ENCODE assay signal across 37 cellular contexts in genomic region chr6:46629698-46630097, GRCh38. TPM values are rescaled to one million over a fixed set of nuclear protein-coding genes. Genes with fewer than 3 reads are reported as not detected.
"Had no signal": no experiment of that assay in that cellular context is flagged by ENCODE, and none has a peak within 500 bp of the region (broad histone marks: within the 10 kb centered on the region; RNA-seq: fewer than 3 reads in every experiment).

No MANE protein-coding gene starts in this region.

- H3K36me3 Mint-ChIP-seq: activated naive CD4-positive, alpha-beta T cell treated with anti-CD3 and anti-CD28 coated beads, Interleukin-2, amount 10 ng/mL, durations not matched to agents 7 days and 5 days; activated naive CD4-positive, alpha-beta T cell treated with anti-CD3 and anti-CD28 coated beads, Interleukin-2, amount 50 U/mL, for 72 hours; activated naive CD8-positive, alpha-beta T cell treated with anti-CD3 and anti-CD28 coated beads, Interleukin-2, amount 10 ng/mL, durations not matched to agents 7 days and 5 days; brain had no signal

- H3K27ac ChIP-seq: ascending aorta, cardiac muscle cell, coronary artery, foreskin keratinocyte, gastrocnemius medialis, WERI-Rb-1 had no signal

- DNase-seq: activated B cell treated with CpG ODN at 0.5 μM for 24 hours; activated CD4-positive, alpha-beta T cell treated with anti-CD3 and anti-CD28 coated beads for 48 hours; activated CD4-positive, alpha-beta T cell treated with anti-CD3 and anti-CD28 coated beads, Interleukin-2, amount 50 U/mL, for 1 hour; activated CD4-positive, alpha-beta T cell treated with anti-CD3 and anti-CD28 coated beads, Interleukin-2, amount 50 U/mL, for 48 hours; activated CD8-positive, alpha-beta memory T cell treated with anti-CD3 and anti-CD28 coated beads, Interleukin-2, amount 50 U/mL, for 48 hours; activated CD8-positive, alpha-beta T cell treated with anti-CD3 and anti-CD28 coated beads for 36 hours; activated gamma-delta T cell; activated naive CD4-positive, alpha-beta T cell; activated naive CD4-positive, alpha-beta T cell treated with anti-CD3 and anti-CD28 coated beads, Interleukin-2, amount 10 ng/mL, durations not matched to agents 7 days and 5 days; activated naive CD8-positive, alpha-beta T cell treated with anti-CD3 and anti-CD28 coated beads, Interleukin-2, amount 10 ng/mL, durations not matched to agents 7 days and 5 days; activated T-cell treated with anti-CD3 and anti-CD28 coated beads for 4 hours; activated T-cell treated with anti-CD3 and anti-CD28 coated beads, Interleukin-2, amount 50 U/mL, for 24 hours; activated T-cell treated with anti-CD3 and anti-CD28 coated beads, Interleukin-2, amount 50 U/mL, for 72 hours; central memory CD4-positive, alpha-beta T cell; cerebellar nuclear complex; dorsolateral prefrontal cortex; effector memory CD4-positive, alpha-beta T cell; endodermal cell; foreskin keratinocyte; gastrocnemius medialis; glutamatergic neuron; heart left ventricle; T-helper 1 cell; T-helper 17 cell; T1000; WERI-Rb-1 had no signal

- H3K9me3 Mint-ChIP-seq: activated B cell treated with CpG ODN at 0.5 μM for 24 hours; activated CD8-positive, alpha-beta T cell treated with anti-CD3 and anti-CD28 coated beads for 36 hours; activated naive CD4-positive, alpha-beta T cell treated with anti-CD3 and anti-CD28 coated beads, Interleukin-2, amount 10 ng/mL, durations not matched to agents 7 days and 5 days; activated naive CD4-positive, alpha-beta T cell treated with anti-CD3 and anti-CD28 coated beads, Interleukin-2, amount 50 U/mL, for 72 hours; activated naive CD8-positive, alpha-beta T cell treated with anti-CD3 and anti-CD28 coated beads, Interleukin-2, amount 10 ng/mL, durations not matched to agents 7 days and 5 days; activated T-cell treated with anti-CD3 and anti-CD28 coated beads, Interleukin-2, amount 50 U/mL, for 24 hours; activated T-cell treated with anti-CD3 and anti-CD28 coated beads, Interleukin-2, amount 50 U/mL, for 72 hours; brain; dendritic cell treated with granulocyte-macrophage colony-stimulating factor and Interleukin-4, amounts not matched to agents 40 ng/mL and 50 ng/mL, for 4 days; endodermal cell; T-helper 2 cell treated with Interferon-gamma antibody and Interleukin-4, amounts not matched to agents 5 μg/mL and 100 μg/mL, for 36 hours had no signal

- ATAC-seq: activated CD4-positive, CD25-positive, alpha-beta regulatory T cell treated with anti-CD3 and anti-CD28 coated beads, Interleukin-2, amount 50 U/mL, for 24 hours; activated CD8-positive, alpha-beta T cell treated with anti-CD3 and anti-CD28 coated beads for 36 hours; activated naive CD4-positive, alpha-beta T cell treated with anti-CD3 and anti-CD28 coated beads, Interleukin-2, amount 50 U/mL, for 72 hours; activated T-cell treated with anti-CD3 and anti-CD28 coated beads, Interleukin-2, amount 50 U/mL, for 72 hours; esophagus mucosa; foreskin keratinocyte; gastrocnemius medialis; heart left ventricle; T-helper 17 cell had no signal

- H3K36me3 ChIP-seq: ascending aorta, breast epithelium, cardiac muscle cell, gastrocnemius medialis, heart left ventricle, WERI-Rb-1 had no signal

- H3K4me1 Mint-ChIP-seq: activated naive CD8-positive, alpha-beta T cell treated with anti-CD3 and anti-CD28 coated beads, Interleukin-2, amount 10 ng/mL, durations not matched to agents 7 days and 5 days; endodermal cell; T-helper 17 cell had no signal

- H3K9me3 ChIP-seq: ascending aorta, breast epithelium, gastrocnemius medialis, heart left ventricle had no signal

- H3K27ac Mint-ChIP-seq: activated B cell treated with CpG ODN at 0.5 μM for 24 hours; activated CD8-positive, alpha-beta T cell treated with anti-CD3 and anti-CD28 coated beads for 36 hours; activated naive CD4-positive, alpha-beta T cell treated with anti-CD3 and anti-CD28 coated beads, Interleukin-2, amount 10 ng/mL, durations not matched to agents 7 days and 5 days; activated naive CD4-positive, alpha-beta T cell treated with anti-CD3 and anti-CD28 coated beads, Interleukin-2, amount 50 U/mL, for 72 hours; activated naive CD8-positive, alpha-beta T cell treated with anti-CD3 and anti-CD28 coated beads, Interleukin-2, amount 10 ng/mL, durations not matched to agents 7 days and 5 days; activated T-cell treated with anti-CD3 and anti-CD28 coated beads, Interleukin-2, amount 50 U/mL, for 24 hours; activated T-cell treated with anti-CD3 and anti-CD28 coated beads, Interleukin-2, amount 50 U/mL, for 72 hours; brain; dendritic cell treated with granulocyte-macrophage colony-stimulating factor and Interleukin-4, amounts not matched to agents 40 ng/mL and 50 ng/mL, for 4 days; endodermal cell; T-helper 17 cell; T-helper 2 cell treated with Interferon-gamma antibody and Interleukin-4, amounts not matched to agents 5 μg/mL and 100 μg/mL, for 36 hours had no signal

- H3K27me3 Mint-ChIP-seq: activated B cell treated with CpG ODN at 0.5 μM for 24 hours; activated naive CD4-positive, alpha-beta T cell treated with anti-CD3 and anti-CD28 coated beads, Interleukin-2, amount 10 ng/mL, durations not matched to agents 7 days and 5 days; brain; dendritic cell treated with granulocyte-macrophage colony-stimulating factor and Interleukin-4, amounts not matched to agents 40 ng/mL and 50 ng/mL, for 4 days had no signal

- H3K4me3 Mint-ChIP-seq: activated B cell treated with CpG ODN at 0.5 μM for 24 hours; activated CD8-positive, alpha-beta T cell treated with anti-CD3 and anti-CD28 coated beads for 36 hours; activated naive CD4-positive, alpha-beta T cell treated with anti-CD3 and anti-CD28 coated beads, Interleukin-2, amount 10 ng/mL, durations not matched to agents 7 days and 5 days; activated naive CD8-positive, alpha-beta T cell treated with anti-CD3 and anti-CD28 coated beads, Interleukin-2, amount 10 ng/mL, durations not matched to agents 7 days and 5 days; activated T-cell treated with anti-CD3 and anti-CD28 coated beads, Interleukin-2, amount 50 U/mL, for 24 hours; activated T-cell treated with anti-CD3 and anti-CD28 coated beads, Interleukin-2, amount 50 U/mL, for 72 hours; brain; dendritic cell treated with granulocyte-macrophage colony-stimulating factor and Interleukin-4, amounts not matched to agents 40 ng/mL and 50 ng/mL, for 4 days; endodermal cell; T-helper 17 cell; T-helper 2 cell treated with Interferon-gamma antibody and Interleukin-4, amounts not matched to agents 5 μg/mL and 100 μg/mL, for 36 hours had no signal

- H3K27me3 ChIP-seq: ascending aorta, breast epithelium, cardiac muscle cell, dorsolateral prefrontal cortex, foreskin keratinocyte, gastrocnemius medialis, heart left ventricle had no signal

- H3K4me1 ChIP-seq: ascending aorta, breast epithelium, foreskin keratinocyte had no signal

- H3K4me3 ChIP-seq: ascending aorta, breast epithelium, cardiac muscle cell, coronary artery, dorsolateral prefrontal cortex, gastrocnemius medialis, heart left ventricle had no signal

RNA-seq across cellular contexts. Expression of gene CYP39A1, which starts 22.9 kb away (rescaled TPM):
- total RNA-seq: activated B cell treated with CpG ODN at 0.5 μM for 24 hours; activated CD8-positive, alpha-beta memory T cell treated with anti-CD3 and anti-CD28 coated beads for 36 hours; activated CD8-positive, alpha-beta T cell treated with anti-CD3 and anti-CD28 coated beads for 36 hours; activated naive CD4-positive, alpha-beta T cell treated with anti-CD3 and anti-CD28 coated beads, Interleukin-2, amount 50 U/mL, for 72 hours; activated naive CD8-positive, alpha-beta T cell treated with anti-CD3 and anti-CD28 coated beads, Interleukin-2, amount 10 ng/mL, durations not matched to agents 7 days and 5 days; activated T-cell treated with anti-CD3 and anti-CD28 coated beads, Interleukin-2, amount 50 U/mL, for 72 hours; T-helper 17 cell had no signal

RNA-seq across cellular contexts. Expression of gene TDRD6, which starts 58.0 kb away (rescaled TPM):
- total RNA-seq: activated B cell treated with CpG ODN at 0.5 μM for 24 hours; activated CD8-positive, alpha-beta memory T cell treated with anti-CD3 and anti-CD28 coated beads for 36 hours; activated CD8-positive, alpha-beta T cell treated with anti-CD3 and anti-CD28 coated beads for 36 hours; activated naive CD4-positive, alpha-beta T cell treated with anti-CD3 and anti-CD28 coated beads, Interleukin-2, amount 50 U/mL, for 72 hours; activated naive CD8-positive, alpha-beta T cell treated with anti-CD3 and anti-CD28 coated beads, Interleukin-2, amount 10 ng/mL, durations not matched to agents 7 days and 5 days; activated T-cell treated with anti-CD3 and anti-CD28 coated beads, Interleukin-2, amount 50 U/mL, for 72 hours; T-helper 17 cell had no signal
